31 cellular contexts compared by ENCODE assay signal in genomic region chr10:14917827-14918226, GRCh38.
"Had no signal": no experiment of that assay in that cellular context is flagged by ENCODE, and none has a peak within 500 bp of the region (broad histone marks: within the 10 kb centered on the region; RNA-seq: fewer than 3 reads in every experiment).

No MANE protein-coding gene starts in this region.

- H3K4me3 ChIP-seq: esophagus squamous epithelium, gastroesophageal sphincter, heart right ventricle, hepatocyte had no signal

- H3K27ac ChIP-seq: brain microvascular endothelial cell, epithelial cell of prostate, esophagus squamous epithelium, gastroesophageal sphincter, heart right ventricle, hepatocyte, VCaP had no signal

- H3K4me1 ChIP-seq: esophagus squamous epithelium, gastroesophageal sphincter, heart right ventricle had no signal

- H3K27me3 ChIP-seq: brain microvascular endothelial cell, esophagus squamous epithelium, gastroesophageal sphincter, heart right ventricle, hepatocyte had no signal

- FAIRE-seq: astrocyte, bronchial epithelial cell, colon, endothelial cell of umbilical vein, TTC549 had no signal

- DNase-seq: activated CD4-positive, alpha-beta T cell treated with anti-CD3 and anti-CD28 coated beads for 1 hour; activated CD4-positive, alpha-beta T cell treated with anti-CD3 and anti-CD28 coated beads for 4 hours; activated CD4-positive, alpha-beta T cell treated with anti-CD3 and anti-CD28 coated beads, Interleukin-2, amount 10 ng/mL, durations not matched to agents 7 days and 5 days; activated CD4-positive, alpha-beta T cell treated with anti-CD3 and anti-CD28 coated beads, Interleukin-2, amount 50 U/mL, for 48 hours; activated CD8-positive, alpha-beta memory T cell treated with anti-CD3 and anti-CD28 coated beads for 24 hours; activated CD8-positive, alpha-beta T cell treated with anti-CD3 and anti-CD28 coated beads for 36 hours; activated effector memory CD4-positive, alpha-beta T cell treated with Interleukin-2 at 50 U/mL for 16 hours; activated gamma-delta T cell treated with Interleukin-2 at 50 U/mL for 16 hours; activated naive CD4-positive, alpha-beta T cell treated with anti-CD3 and anti-CD28 coated beads, Interleukin-2, amount 50 U/mL, for 16 hours; activated naive CD4-positive, alpha-beta T cell treated with Interleukin-2 at 50 U/mL for 16 hours; activated T-cell treated with anti-CD3 and anti-CD28 coated beads, Interleukin-2, amount 50 U/mL, for 4 hours; amniotic stem cell; anterior cingulate cortex; brain microvascular endothelial cell; cortex of kidney; dermis blood vessel endothelial cell; effector CD4-positive, alpha-beta T cell; effector memory CD8-positive, alpha-beta T cell; esophagus squamous epithelium; foreskin melanocyte; heart right ventricle; T-helper 2 cell had no signal

- H3K79me2 ChIP-seq: hepatocyte had no signal

- H3K4me2 ChIP-seq: hepatocyte had no signal

- H2AFZ ChIP-seq: hepatocyte had no signal
